1 cellular context compared by ENCODE assay signal in genomic region chr12:113479193-113479577, GRCh38.
TF ChIP-seq lines count a peak whose summit lies in the region.

No MANE protein-coding gene starts in this region.

TF ChIP-seq in K562, 482 proteins besides CTCF, POLR2A, EP300 and RAD21:
- TF ChIP-seq HNRNPL (IDR thresholded peaks at IDR 0.05; ENCODE audit: low read depth, low read length) (no peak), U2AF1 (optimal IDR thresholded peaks at IDR 0.05; ENCODE audit: low read depth, low read length) (no peak), EGR1 (conservative IDR thresholded peaks at IDR 0.05) (peak; percentile 31; the same call in 1 of the 2 replicates), E2F3 (CRISPR knock-in tag; IDR thresholded peaks at IDR 0.05) (no peak)
